In genomic region chr4:26583865-26584652, GRCh38 we compare ENCODE assay signal across 8 cellular contexts. TPM values are rescaled to one million over a fixed set of nuclear protein-coding genes. Genes with fewer than 3 reads are reported as not detected.
DNase-seq lines count a peak whose midpoint lies in the region; ATAC-seq and TF ChIP-seq lines count a peak whose summit lies in the region.

TSS of gene TBC1D19 (plus strand) at chr4:26584084. CDS start at chr4:26584194, 110 bp downstream.

- no peak for TF ChIP-seq CTCF in GM06990 (IDR thresholded peaks at IDR 0.05; ENCODE audit: insufficient read depth, low read length, poor library complexity, severe bottlenecking)
- TF ChIP-seq CTCF in HFFc6 (IDR thresholded peaks at IDR 0.05): 0 out of 2 replicates have a peak, but pooled peaks have one; percentile 12
- no peak for TF ChIP-seq CTCF in omental fat pad (IDR thresholded peaks at IDR 0.05)

- H3K27me3 Mint-ChIP-seq in HFFc6 (ENCODE audit: insufficient read depth): no peaks in the 10 kb centered on the region

- H3K36me3 ChIP-seq in GM06990 (ENCODE audit: control insufficient read depth, insufficient read depth, low read length): no peaks in the 10 kb centered on the region

- H3K27ac Mint-ChIP-seq in HFFc6: peak within 1 kb of the TSS; percentile 92

- peak within 1 kb of the TSS; percentile 75 for H3K4me3 ChIP-seq in GM06990 (replicated peaks; ENCODE audit: low read depth, low read length)

- H3K36me3 Mint-ChIP-seq in HFFc6 (ENCODE audit: low read depth): no peaks in the 10 kb centered on the region; the same call in 1 of the 2 replicates

- peak; percentile 95 for ATAC-seq in omental fat pad (ENCODE audit: low FRiP score)

- DNase-seq in GM06990 (ENCODE audit: extremely low read depth, insufficient read length) (peak; percentile 90), HFFc6 (peak; percentile 82), NAMALWA (ENCODE audit: low spot score) (peak; percentile 95), SK-MEL-5 (ENCODE audit: low read depth, low spot score) (peak; percentile 88), glomerular endothelial cell (ENCODE audit: extremely low read depth, low read depth, low spot score) (peak; percentile 37), omental fat pad (ENCODE audit: low spot score) (peak; percentile 59)
- peak; percentile 87 for DNase-seq in activated naive CD4-positive, alpha-beta T cell treated with anti-CD3 and anti-CD28 coated beads, Interleukin-2, amount 50 U/mL, for 16 hours

- no peaks in the 10 kb centered on the region for H3K27me3 ChIP-seq in GM06990 (replicated peaks; ENCODE audit: control insufficient read depth, insufficient read depth, low read length)

- H3K4me3 Mint-ChIP-seq in HFFc6: peak within 1 kb of the TSS; percentile 100

- H3K9me3 Mint-ChIP-seq in HFFc6: no peaks in the 10 kb centered on the region

- H3K4me1 Mint-ChIP-seq in HFFc6 (ENCODE audit: low read depth): peaks cover 30% of the 10 kb centered on the region

- in situ Hi-C loops in SK-MEL-5 (cut with HindIII; ENCODE audit: low pct_unique_long_range_greater_than_20kb, low sequenced_read_pairs): no loop called here

- peak within 1 kb of the TSS; percentile 66 for H3K27ac ChIP-seq in temporal lobe (ENCODE audit: low read depth, low read length)

RNA-seq across cellular contexts. Expression of gene TBC1D19, which starts in this region (rescaled TPM):
- 10 to 100 TPM in 4 of 6 experiments, 1 to 10 TPM in 2; 8.5 to 14.4 (median 12.1) TPM for total RNA-seq in HFFc6 (2021; fragmentation: NEBNext Ultra II Directional; extraction: Animal tissue kit (Norgen Biotek cat#: 25700))
- 10.6 and 12.2 TPM in 2 replicates for total RNA-seq in SK-MEL-5 (2014; rRNA removed; shearing (Covaris generic))
- 5.2 and 8.5 TPM in 2 replicates for polyA plus RNA-seq in SK-MEL-5 (2015; cell fraction: cytosol; rRNA removed)
- 10.9 and 12.5 TPM in 2 replicates for polyA plus RNA-seq in SK-MEL-5 (2015; cell fraction: nucleus; rRNA removed)
- total RNA-seq in glomerular endothelial cell: 14.6 and 17.8 TPM in 2 replicates
- 10 to 100 TPM in 2 of 4 donors, 1 to 10 TPM in 2; 5.6 to 21.6 (median 12.3) TPM for total RNA-seq in omental fat pad
- 72.0 TPM for total RNA-seq in temporal lobe

Comparison
In these comparisons a context has a peak if more than half of its experiments do, and no peak if none do; other contexts are left out.
1. Peak in every context shown above with its lines: DNase-seq, ATAC-seq, H3K4me3 ChIP-seq and H3K27ac ChIP-seq.
2. DNase-seq: peak in every context shown above with its lines; median percentile 95 in NAMALWA; 90 in GM06990; 88 in SK-MEL-5; 87 in activated naive CD4-positive, alpha-beta T cell treated with anti-CD3 and anti-CD28 coated beads, Interleukin-2, amount 50 U/mL, for 16 hours; 82 in HFFc6; 59 in omental fat pad; 37 in glomerular endothelial cell.